In the genomic region with DNA sequence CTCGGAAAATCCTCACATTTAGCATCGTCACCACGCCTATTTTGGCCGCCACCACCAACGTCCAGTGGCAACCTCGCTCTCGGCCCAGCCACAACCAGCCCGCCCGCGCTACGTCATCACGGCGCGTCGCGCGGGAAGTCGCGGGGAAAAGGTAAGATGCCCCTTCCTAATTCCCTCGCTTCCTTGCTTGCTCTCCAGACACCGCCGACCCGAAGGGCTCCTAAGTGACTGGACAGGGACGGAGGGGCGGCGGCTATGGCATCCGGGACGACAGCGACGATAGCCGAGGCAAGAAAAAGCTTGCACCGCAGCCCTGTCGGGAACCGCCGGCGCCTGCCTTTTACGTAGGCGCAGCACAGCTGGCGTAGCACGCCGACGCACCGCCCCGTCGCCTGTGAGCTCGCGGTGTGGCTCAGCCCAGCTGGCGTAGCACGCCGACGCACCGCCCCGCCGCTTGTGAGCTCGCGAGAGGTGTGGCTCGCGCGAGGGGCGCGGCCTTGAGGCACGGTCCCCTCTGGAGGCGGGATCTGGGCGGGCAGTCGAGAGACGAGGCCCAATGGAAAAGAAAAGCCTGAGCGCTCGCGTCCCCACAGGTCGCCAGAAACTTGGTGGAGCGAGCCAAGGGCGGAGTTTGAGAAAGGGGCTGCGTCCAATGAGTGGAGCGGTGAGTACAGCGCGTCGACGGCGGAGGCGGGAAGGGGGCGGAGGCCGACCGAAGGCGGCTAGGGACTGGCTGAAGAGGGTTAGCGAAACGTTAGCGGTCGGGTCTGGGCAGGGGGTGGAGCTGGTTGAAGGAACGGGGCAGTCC, we compare ENCODE assay signal across 1 cellular context.
TF ChIP-seq lines count a peak whose summit lies in the region.

TSS of gene HDAC6 (plus strand) at position 787 of the 808 bp plus-strand sequence. CDS start 626 bp downstream, outside the sequence.

TF ChIP-seq in K562, 482 proteins besides CTCF, POLR2A, EP300 and RAD21 (continued from another document and continues in another):
- TF ChIP-seq E2F4 (CRISPR knock-in tag; IDR thresholded peaks at IDR 0.05; ENCODE audit: low read depth) (0 out of 2 replicates have a peak, but pooled peaks have one; percentile 30), ZNF318 (IDR thresholded peaks at IDR 0.05; ENCODE audit: borderline replicate concordance in 1 of 2, low read depth in 1 of 2) (no peak), ZNF212 (CRISPR knock-in tag; IDR thresholded peaks at IDR 0.05) (no peak), ZNF3 (CRISPR knock-in tag; IDR thresholded peaks at IDR 0.05) (no peak), ASH1L (IDR thresholded peaks at IDR 0.05; ENCODE audit: borderline replicate concordance, low read depth, partially characterized antibody) (no peak), NEUROD1 (IDR thresholded peaks at IDR 0.05; ENCODE audit: borderline replicate concordance, low read depth, low read length, partially characterized antibody) (peak; percentile 24), ZNF766 (CRISPR knock-in tag; conservative IDR thresholded peaks at IDR 0.05) (no peak), POU5F1 (IDR thresholded peaks at IDR 0.05; ENCODE audit: borderline replicate concordance, low read depth, low read length, partially characterized antibody) (no peak), C11orf30 (IDR thresholded peaks at IDR 0.05; ENCODE audit: low read depth) (no peak), PATZ1 (CRISPR knock-in tag; IDR thresholded peaks at IDR 0.05; ENCODE audit: borderline replicate concordance) (no peak), ZNF311 (CRISPR knock-in tag; IDR thresholded peaks at IDR 0.05) (no peak), HNRNPUL1 (IDR thresholded peaks at IDR 0.05; ENCODE audit: low read length) (no peak), ZFPM2 (CRISPR knock-in tag; IDR thresholded peaks at IDR 0.05) (no peak), EWSR1 (IDR thresholded peaks at IDR 0.05; ENCODE audit: borderline replicate concordance, low read depth, partially characterized antibody) (no peak), SAFB (IDR thresholded peaks at IDR 0.05; ENCODE audit: borderline replicate concordance, low read depth, low read length) (no peak), ZNF41 (CRISPR knock-in tag; conservative IDR thresholded peaks at IDR 0.05) (no peak), MCM3 (IDR thresholded peaks at IDR 0.05) (no peak), ZNF778 (CRISPR knock-in tag; IDR thresholded peaks at IDR 0.05) (no peak), IRF2 (CRISPR knock-in tag; IDR thresholded peaks at IDR 0.05) (no peak), NR2C1 (IDR thresholded peaks at IDR 0.05) (no peak), NR2C1 (tag; IDR thresholded peaks at IDR 0.05) (no peak), CHD4 (IDR thresholded peaks at IDR 0.05; ENCODE audit: insufficient read depth, insufficient replicate concordance, low read depth, low read length, poor library complexity, severe bottlenecking) (no peak), NFIC (IDR thresholded peaks at IDR 0.05) (no peak), FOXP4 (CRISPR knock-in tag; IDR thresholded peaks at IDR 0.05; ENCODE audit: borderline replicate concordance) (no peak), TEAD4 (IDR thresholded peaks at IDR 0.05; ENCODE audit: low read length) (no peak), TEAD4 (CRISPR knock-in tag; IDR thresholded peaks at IDR 0.05; ENCODE audit: borderline replicate concordance) (no peak), KLF6 (CRISPR knock-in tag; IDR thresholded peaks at IDR 0.05; ENCODE audit: borderline replicate concordance) (no peak), MCM5 (IDR thresholded peaks at IDR 0.05; ENCODE audit: low read depth) (no peak)
- TF ChIP-seq, protein P1, sequence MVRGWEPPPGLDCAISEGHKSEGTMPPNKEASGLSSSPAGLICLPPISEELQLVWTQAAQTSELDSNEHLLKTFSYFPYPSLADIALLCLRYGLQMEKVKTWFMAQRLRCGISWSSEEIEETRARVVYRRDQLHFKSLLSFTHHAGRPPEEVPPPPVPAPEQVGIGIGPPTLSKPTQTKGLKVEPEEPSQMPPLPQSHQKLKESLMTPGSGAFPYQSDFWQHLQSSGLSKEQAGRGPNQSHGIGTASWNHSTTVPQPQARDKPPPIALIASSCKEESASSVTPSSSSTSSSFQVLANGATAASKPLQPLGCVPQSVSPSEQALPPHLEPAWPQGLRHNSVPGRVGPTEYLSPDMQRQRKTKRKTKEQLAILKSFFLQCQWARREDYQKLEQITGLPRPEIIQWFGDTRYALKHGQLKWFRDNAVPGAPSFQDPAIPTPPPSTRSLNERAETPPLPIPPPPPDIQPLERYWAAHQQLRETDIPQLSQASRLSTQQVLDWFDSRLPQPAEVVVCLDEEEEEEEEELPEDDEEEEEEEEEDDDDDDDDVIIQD (CRISPR knock-in tag; IDR thresholded peaks at IDR 0.05) = no peak
- TF ChIP-seq, protein P2, sequence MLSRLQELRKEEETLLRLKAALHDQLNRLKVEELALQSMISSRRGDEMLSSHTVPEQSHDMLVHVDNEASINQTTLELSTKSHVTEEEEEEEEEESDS (CRISPR knock-in tag; IDR thresholded peaks at IDR 0.05) = no peak
- TF ChIP-seq, protein P3, sequence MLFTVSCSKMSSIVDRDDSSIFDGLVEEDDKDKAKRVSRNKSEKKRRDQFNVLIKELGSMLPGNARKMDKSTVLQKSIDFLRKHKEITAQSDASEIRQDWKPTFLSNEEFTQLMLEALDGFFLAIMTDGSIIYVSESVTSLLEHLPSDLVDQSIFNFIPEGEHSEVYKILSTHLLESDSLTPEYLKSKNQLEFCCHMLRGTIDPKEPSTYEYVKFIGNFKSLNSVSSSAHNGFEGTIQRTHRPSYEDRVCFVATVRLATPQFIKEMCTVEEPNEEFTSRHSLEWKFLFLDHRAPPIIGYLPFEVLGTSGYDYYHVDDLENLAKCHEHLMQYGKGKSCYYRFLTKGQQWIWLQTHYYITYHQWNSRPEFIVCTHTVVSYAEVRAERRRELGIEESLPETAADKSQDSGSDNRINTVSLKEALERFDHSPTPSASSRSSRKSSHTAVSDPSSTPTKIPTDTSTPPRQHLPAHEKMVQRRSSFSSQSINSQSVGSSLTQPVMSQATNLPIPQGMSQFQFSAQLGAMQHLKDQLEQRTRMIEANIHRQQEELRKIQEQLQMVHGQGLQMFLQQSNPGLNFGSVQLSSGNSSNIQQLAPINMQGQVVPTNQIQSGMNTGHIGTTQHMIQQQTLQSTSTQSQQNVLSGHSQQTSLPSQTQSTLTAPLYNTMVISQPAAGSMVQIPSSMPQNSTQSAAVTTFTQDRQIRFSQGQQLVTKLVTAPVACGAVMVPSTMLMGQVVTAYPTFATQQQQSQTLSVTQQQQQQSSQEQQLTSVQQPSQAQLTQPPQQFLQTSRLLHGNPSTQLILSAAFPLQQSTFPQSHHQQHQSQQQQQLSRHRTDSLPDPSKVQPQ (CRISPR knock-in tag; IDR thresholded peaks at IDR 0.05; ENCODE audit: borderline replicate concordance) = no peak
- TF ChIP-seq, protein P4, sequence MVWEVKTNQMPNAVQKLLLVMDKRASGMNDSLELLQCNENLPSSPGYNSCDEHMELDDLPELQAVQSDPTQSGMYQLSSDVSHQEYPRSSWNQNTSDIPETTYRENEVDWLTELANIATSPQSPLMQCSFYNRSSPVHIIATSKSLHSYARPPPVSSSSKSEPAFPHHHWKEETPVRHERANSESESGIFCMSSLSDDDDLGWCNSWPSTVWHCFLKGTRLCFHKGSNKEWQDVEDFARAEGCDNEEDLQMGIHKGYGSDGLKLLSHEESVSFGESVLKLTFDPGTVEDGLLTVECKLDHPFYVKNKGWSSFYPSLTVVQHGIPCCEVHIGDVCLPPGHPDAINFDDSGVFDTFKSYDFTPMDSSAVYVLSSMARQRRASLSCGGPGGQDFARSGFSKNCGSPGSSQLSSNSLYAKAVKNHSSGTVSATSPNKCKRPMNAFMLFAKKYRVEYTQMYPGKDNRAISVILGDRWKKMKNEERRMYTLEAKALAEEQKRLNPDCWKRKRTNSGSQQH (CRISPR knock-in tag; IDR thresholded peaks at IDR 0.05) = no peak
